Comparison of ENCODE assay signal across 8 cellular contexts in genomic region chr12:116222358-116222757, GRCh38. TPM values are rescaled to one million over a fixed set of nuclear protein-coding genes. Genes with fewer than 3 reads are reported as not detected.
DNase-seq lines count a peak whose midpoint lies in the region; ATAC-seq and TF ChIP-seq lines count a peak whose summit lies in the region.

No MANE protein-coding gene starts in this region.

- ATAC-seq in Right ventricle myocardium inferior (peak; percentile 66), HG03095 (IDR thresholded peaks at IDR 0.05; ENCODE audit: unreplicated experiment) (no peak), GM21423 (IDR thresholded peaks at IDR 0.05; ENCODE audit: unreplicated experiment) (no peak)

- intact Hi-C loops in Right ventricle myocardium inferior (cut with DNase I) = loop anchor here (5.0 kb wide), 1 partner anchor 40 kb away; no protein-coding TSS in a partner anchor
- intact Hi-C loops in cardiac septum (cut with DNase I) = no loop called here

- no peak for TF ChIP-seq CTCF in GM13977 (IDR thresholded peaks at IDR 0.05; ENCODE audit: extremely low read depth, insufficient read depth, missing control alignments)

- in situ Hi-C loops in GM13977 (cut with MboI; ENCODE audit: low pct_unique_long_range_greater_than_20kb, low sequenced_read_pairs, unreplicated experiment) = no loop called here

- DNase-seq in Right ventricle myocardium inferior (ENCODE audit: missing footprints) = no peak
- DNase-seq in cardiac septum (ENCODE audit: low spot score) = no peak
- peak; percentile 20 for DNase-seq in activated CD4-positive, alpha-beta T cell treated with anti-CD3 and anti-CD28 coated beads, Interleukin-2, amount 50 U/mL, for 1 hour
- peak; percentile 57 for DNase-seq in inferior parietal cortex (ENCODE audit: extremely low spot score)
- DNase-seq in stimulated activated CD8-positive, alpha-beta memory T cell treated with anti-CD3 and anti-CD28 coated beads, Interleukin-12 subunit alpha, Interleukin-12 subunit beta, amount 100 ng/mL, for 1 hour (ENCODE audit: low read depth) = peak; percentile 29
- DNase-seq in GM13977 (ENCODE audit: low spot score) = no peak

RNA-seq across cellular contexts. Expression of gene MED13L, which starts 55.1 kb away (rescaled TPM):
- total RNA-seq in Right ventricle myocardium inferior (59.8 TPM), cardiac septum (74.5 TPM)

Comparison
In these comparisons a context has a peak if more than half of its experiments do, and no peak if none do; other contexts are left out.
1. DNase-seq: peak in activated CD4-positive, alpha-beta T cell treated with anti-CD3 and anti-CD28 coated beads, Interleukin-2, amount 50 U/mL, for 1 hour (single experiment), inferior parietal cortex (single experiment) and stimulated activated CD8-positive, alpha-beta memory T cell treated with anti-CD3 and anti-CD28 coated beads, Interleukin-12 subunit alpha, Interleukin-12 subunit beta, amount 100 ng/mL, for 1 hour (single experiment); none in Right ventricle myocardium inferior (single experiment), cardiac septum (single experiment) and GM13977 (single experiment).